40 cellular contexts compared by ENCODE assay signal in the genomic region with DNA sequence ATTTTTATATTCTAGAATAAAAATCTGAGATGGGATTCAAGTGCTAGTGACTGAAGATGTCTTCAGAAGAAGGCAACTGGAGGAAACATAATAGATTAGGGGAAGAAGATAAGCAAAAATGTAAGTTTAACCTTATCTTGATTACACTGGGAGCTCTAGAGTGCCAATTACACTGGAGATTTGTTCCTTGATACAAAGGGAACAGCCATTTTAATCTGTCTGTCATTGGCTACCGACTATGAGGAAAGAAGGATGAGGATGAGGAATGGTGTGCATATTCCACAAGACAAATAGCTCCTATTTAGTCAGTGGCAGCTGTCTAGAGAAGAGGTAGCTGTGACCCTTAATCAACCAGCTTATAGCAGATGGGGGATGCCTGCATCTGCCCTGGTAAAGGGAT.
"Had no signal": no experiment of that assay in that cellular context is flagged by ENCODE, and none has a peak within 500 bp of the region (broad histone marks: within the 10 kb centered on the region; RNA-seq: fewer than 3 reads in every experiment).

No MANE protein-coding gene starts in this region.

- H3K4me3 ChIP-seq: MG63, PC-9 had no signal

- H3K36me3 Mint-ChIP-seq: activated CD8-positive, alpha-beta memory T cell treated with anti-CD3 and anti-CD28 coated beads, Interleukin-2, amount 10 ng/mL, durations not matched to agents 7 days and 5 days; activated naive CD8-positive, alpha-beta T cell treated with anti-CD3 and anti-CD28 coated beads for 36 hours had no signal

- H3K9me3 ChIP-seq: MG63 had no signal

- H3K4me1 Mint-ChIP-seq: activated CD4-positive, alpha-beta memory T cell treated with anti-CD3 and anti-CD28 coated beads, Interleukin-2, amount 10 ng/mL, durations not matched to agents 7 days and 5 days; activated CD8-positive, alpha-beta memory T cell treated with anti-CD3 and anti-CD28 coated beads, Interleukin-2, amount 10 ng/mL, durations not matched to agents 7 days and 5 days; activated naive CD8-positive, alpha-beta T cell treated with anti-CD3 and anti-CD28 coated beads for 36 hours; activated T-helper 17 cell treated with anti-CD3 and anti-CD28 coated beads, Interleukin-2, amount 50 U/mL, for 72 hours had no signal

- H3K36me3 ChIP-seq: brain microvascular endothelial cell, MG63 had no signal

- DNase-seq: activated CD4-positive, alpha-beta memory T cell treated with anti-CD3 and anti-CD28 coated beads, Interleukin-2, amount 10 ng/mL, durations not matched to agents 7 days and 5 days; activated CD4-positive, alpha-beta T cell treated with anti-CD3 and anti-CD28 coated beads for 1 hour; activated CD4-positive, alpha-beta T cell treated with anti-CD3 and anti-CD28 coated beads for 48 hours; activated CD4-positive, CD25-positive, alpha-beta regulatory T cell; activated CD8-positive, alpha-beta memory T cell treated with anti-CD3 and anti-CD28 coated beads for 24 hours; activated CD8-positive, alpha-beta memory T cell treated with anti-CD3 and anti-CD28 coated beads, Interleukin-2, amount 10 ng/mL, durations not matched to agents 7 days and 5 days; activated effector memory CD4-positive, alpha-beta T cell treated with anti-CD3 and anti-CD28 coated beads, Interleukin-2, amount 50 U/mL, for 16 hours; activated naive CD4-positive, alpha-beta T cell; activated naive CD4-positive, alpha-beta T cell treated with anti-CD3 and anti-CD28 coated beads, Interleukin-2, amount 50 U/mL, for 16 hours; activated naive CD8-positive, alpha-beta T cell treated with anti-CD3 and anti-CD28 coated beads for 36 hours; activated T-cell treated with anti-CD3 and anti-CD28 coated beads, Interleukin-2, amount 50 U/mL, for 1 hour; activated T-cell treated with anti-CD3 and anti-CD28 coated beads, Interleukin-2, amount 50 U/mL, for 72 hours; amniotic stem cell; aorta; brain microvascular endothelial cell; central memory CD4-positive, alpha-beta T cell; Kasumi-1; MG63; NCI-H1048; NCI-H1105 treated with DMSO at 0.1 percent for 48 hours; NCI-H1436; NCI-H187; NCI-H2029 treated with DMSO at 0.1 percent for 48 hours; NCI-H2107; NCI-H2171; NCI-H510A; NCI-H69; NK-92 treated with Interleukin-12 subunit alpha and Interleukin-12 subunit beta, amount 100 ng/mL, for 24 hours; PC-9; SIG-M5; SW 1271; T-helper 1 cell; T-helper 2 cell; T-helper 9 cell had no signal

- ATAC-seq: activated CD8-positive, alpha-beta memory T cell treated with anti-CD3 and anti-CD28 coated beads, Interleukin-2, amount 10 ng/mL, durations not matched to agents 7 days and 5 days; activated T-cell treated with anti-CD3 and anti-CD28 coated beads, Interleukin-2, amount 50 U/mL, for 72 hours; activated T-helper 17 cell treated with anti-CD3 and anti-CD28 coated beads, Interleukin-2, amount 50 U/mL, for 72 hours; Right ventricle myocardium inferior had no signal

- FAIRE-seq: colon, RCC 7860 had no signal

- H3K27me3 Mint-ChIP-seq: activated CD4-positive, alpha-beta memory T cell treated with anti-CD3 and anti-CD28 coated beads, Interleukin-2, amount 10 ng/mL, durations not matched to agents 7 days and 5 days; activated CD8-positive, alpha-beta memory T cell treated with anti-CD3 and anti-CD28 coated beads, Interleukin-2, amount 10 ng/mL, durations not matched to agents 7 days and 5 days; activated naive CD8-positive, alpha-beta T cell treated with anti-CD3 and anti-CD28 coated beads for 36 hours; activated T-helper 17 cell treated with anti-CD3 and anti-CD28 coated beads, Interleukin-2, amount 50 U/mL, for 72 hours had no signal

- H3K27ac ChIP-seq: brain microvascular endothelial cell, PC-9, RWPE1, VCaP had no signal

- H3K4me3 Mint-ChIP-seq: activated CD4-positive, alpha-beta memory T cell treated with anti-CD3 and anti-CD28 coated beads, Interleukin-2, amount 10 ng/mL, durations not matched to agents 7 days and 5 days; activated CD8-positive, alpha-beta memory T cell treated with anti-CD3 and anti-CD28 coated beads, Interleukin-2, amount 10 ng/mL, durations not matched to agents 7 days and 5 days; activated naive CD8-positive, alpha-beta T cell treated with anti-CD3 and anti-CD28 coated beads for 36 hours; activated T-cell treated with anti-CD3 and anti-CD28 coated beads, Interleukin-2, amount 50 U/mL, for 72 hours; activated T-helper 17 cell treated with anti-CD3 and anti-CD28 coated beads, Interleukin-2, amount 50 U/mL, for 72 hours had no signal

- H3K27ac Mint-ChIP-seq: activated CD4-positive, alpha-beta memory T cell treated with anti-CD3 and anti-CD28 coated beads, Interleukin-2, amount 10 ng/mL, durations not matched to agents 7 days and 5 days; activated CD8-positive, alpha-beta memory T cell treated with anti-CD3 and anti-CD28 coated beads, Interleukin-2, amount 10 ng/mL, durations not matched to agents 7 days and 5 days; activated naive CD8-positive, alpha-beta T cell treated with anti-CD3 and anti-CD28 coated beads for 36 hours; activated T-cell treated with anti-CD3 and anti-CD28 coated beads, Interleukin-2, amount 50 U/mL, for 72 hours; activated T-helper 17 cell treated with anti-CD3 and anti-CD28 coated beads, Interleukin-2, amount 50 U/mL, for 72 hours had no signal

- H3K27me3 ChIP-seq: brain microvascular endothelial cell, MG63 had no signal
